In the genomic region with DNA sequence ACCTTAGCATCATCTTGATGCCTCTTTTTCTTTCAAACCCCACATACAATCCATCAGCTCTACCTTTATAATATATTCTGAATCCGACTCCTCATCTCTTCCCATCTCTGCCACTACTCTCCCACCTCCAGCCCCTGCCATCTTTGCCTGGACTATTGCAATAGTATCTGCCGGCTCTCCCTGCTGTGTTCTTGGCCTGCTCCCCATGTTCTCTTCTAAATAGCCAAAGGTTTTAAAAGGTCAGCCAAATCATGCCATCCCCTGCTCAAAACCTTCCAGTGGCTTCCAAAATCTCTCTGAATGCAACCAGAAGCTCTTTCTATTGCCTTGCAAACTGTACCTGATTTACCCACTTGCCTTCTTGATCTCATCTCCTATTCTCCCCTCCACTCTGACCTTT, we compare ENCODE assay signal across 39 cellular contexts.
"Had no signal": no experiment of that assay in that cellular context is flagged by ENCODE, and none has a peak within 500 bp of the region (broad histone marks: within the 10 kb centered on the region; RNA-seq: fewer than 3 reads in every experiment).

No MANE protein-coding gene starts in this region.

- H3K36me3 ChIP-seq: adrenal gland, breast epithelium, Peyer's patch had no signal

- H3K4me3 Mint-ChIP-seq: activated B cell treated with CpG ODN at 0.5 μM for 24 hours; activated CD4-positive, alpha-beta memory T cell treated with anti-CD3 and anti-CD28 coated beads, Interleukin-2, amount 10 ng/mL, durations not matched to agents 7 days and 5 days; activated CD8-positive, alpha-beta memory T cell treated with anti-CD3 and anti-CD28 coated beads, Interleukin-2, amount 10 ng/mL, durations not matched to agents 7 days and 5 days had no signal

- H3K4me3 ChIP-seq: adrenal gland, body of pancreas, breast epithelium, Peyer's patch had no signal

- H3K9me3 Mint-ChIP-seq: activated CD4-positive, alpha-beta memory T cell treated with anti-CD3 and anti-CD28 coated beads, Interleukin-2, amount 10 ng/mL, durations not matched to agents 7 days and 5 days; activated naive CD4-positive, alpha-beta T cell treated with anti-CD3 and anti-CD28 coated beads, Interleukin-2, amount 50 U/mL, for 72 hours had no signal

- H3K27me3 Mint-ChIP-seq: activated CD8-positive, alpha-beta memory T cell treated with anti-CD3 and anti-CD28 coated beads, Interleukin-2, amount 10 ng/mL, durations not matched to agents 7 days and 5 days had no signal

- H3K9me3 ChIP-seq: adrenal gland, body of pancreas, breast epithelium, Peyer's patch had no signal

- H3K36me3 Mint-ChIP-seq: activated CD8-positive, alpha-beta memory T cell treated with anti-CD3 and anti-CD28 coated beads, Interleukin-2, amount 10 ng/mL, durations not matched to agents 7 days and 5 days had no signal

- H3K4me1 Mint-ChIP-seq: activated B cell treated with CpG ODN at 0.5 μM for 24 hours; activated CD4-positive, alpha-beta memory T cell treated with anti-CD3 and anti-CD28 coated beads, Interleukin-2, amount 10 ng/mL, durations not matched to agents 7 days and 5 days; activated CD8-positive, alpha-beta memory T cell treated with anti-CD3 and anti-CD28 coated beads, Interleukin-2, amount 10 ng/mL, durations not matched to agents 7 days and 5 days had no signal

- H3K27ac ChIP-seq: adrenal gland, breast epithelium, VCaP had no signal

- H3K27ac Mint-ChIP-seq: activated B cell treated with CpG ODN at 0.5 μM for 24 hours; activated CD4-positive, alpha-beta memory T cell treated with anti-CD3 and anti-CD28 coated beads, Interleukin-2, amount 10 ng/mL, durations not matched to agents 7 days and 5 days; activated CD8-positive, alpha-beta memory T cell treated with anti-CD3 and anti-CD28 coated beads, Interleukin-2, amount 10 ng/mL, durations not matched to agents 7 days and 5 days; activated naive CD4-positive, alpha-beta T cell treated with anti-CD3 and anti-CD28 coated beads, Interleukin-2, amount 50 U/mL, for 72 hours had no signal

- DNase-seq: activated B cell treated with CpG ODN at 0.5 μM for 24 hours; activated CD4-positive, alpha-beta memory T cell treated with anti-CD3 and anti-CD28 coated beads, Interleukin-2, amount 10 ng/mL, durations not matched to agents 7 days and 5 days; activated CD4-positive, alpha-beta T cell treated with anti-CD3 and anti-CD28 coated beads for 4 hours; activated CD4-positive, alpha-beta T cell treated with anti-CD3 and anti-CD28 coated beads, Interleukin-2, amount 50 U/mL, for 1 hour; activated CD4-positive, CD25-positive, alpha-beta regulatory T cell treated with anti-CD3 and anti-CD28 coated beads, Interleukin-2, amount 50 U/mL, for 72 hours; activated CD8-positive, alpha-beta memory T cell treated with anti-CD3 and anti-CD28 coated beads for 24 hours; activated CD8-positive, alpha-beta memory T cell treated with anti-CD3 and anti-CD28 coated beads, Interleukin-2, amount 10 ng/mL, durations not matched to agents 7 days and 5 days; activated CD8-positive, alpha-beta memory T cell treated with anti-CD3 and anti-CD28 coated beads, Interleukin-2, amount 50 U/mL, for 48 hours; activated effector memory CD4-positive, alpha-beta T cell treated with anti-CD3 and anti-CD28 coated beads, Interleukin-2, amount 50 U/mL, for 16 hours; activated naive CD4-positive, alpha-beta T cell; activated T-cell treated with anti-CD3 and anti-CD28 coated beads, Interleukin-2, amount 50 U/mL, for 48 hours; adrenal gland; body of pancreas; caudate nucleus; Kasumi-1; KG1; MM.1S; MV-4-11; NCI-H1092; NCI-H1436 treated with DMSO at 0.1 percent for 48 hours; NCI-H187; NCI-H2029 treated with DMSO at 0.1 percent for 48 hours; NCI-H2107; NCI-H2171; NCI-H510A; NCI-H526; NCI-H748 treated with DMSO at 0.1 percent for 48 hours; NK-92 treated with Interleukin-12 subunit alpha and Interleukin-12 subunit beta, amount 100 ng/mL, for 24 hours; PC-3; Peyer's patch; RPMI8226; SIG-M5; T-helper 1 cell; T-helper 2 cell; T-helper 9 cell had no signal

- H3K27me3 ChIP-seq: adrenal gland, body of pancreas, breast epithelium, Peyer's patch had no signal

- ATAC-seq: activated CD8-positive, alpha-beta memory T cell treated with anti-CD3 and anti-CD28 coated beads, Interleukin-2, amount 10 ng/mL, durations not matched to agents 7 days and 5 days; activated naive CD4-positive, alpha-beta T cell treated with anti-CD3 and anti-CD28 coated beads, Interleukin-2, amount 50 U/mL, for 72 hours; body of pancreas; PC-3; SK-N-SH treated with all-trans-retinoic acid at 6 μM for 48 hours had no signal
